1 cellular context compared by ENCODE assay signal in the genomic region with DNA sequence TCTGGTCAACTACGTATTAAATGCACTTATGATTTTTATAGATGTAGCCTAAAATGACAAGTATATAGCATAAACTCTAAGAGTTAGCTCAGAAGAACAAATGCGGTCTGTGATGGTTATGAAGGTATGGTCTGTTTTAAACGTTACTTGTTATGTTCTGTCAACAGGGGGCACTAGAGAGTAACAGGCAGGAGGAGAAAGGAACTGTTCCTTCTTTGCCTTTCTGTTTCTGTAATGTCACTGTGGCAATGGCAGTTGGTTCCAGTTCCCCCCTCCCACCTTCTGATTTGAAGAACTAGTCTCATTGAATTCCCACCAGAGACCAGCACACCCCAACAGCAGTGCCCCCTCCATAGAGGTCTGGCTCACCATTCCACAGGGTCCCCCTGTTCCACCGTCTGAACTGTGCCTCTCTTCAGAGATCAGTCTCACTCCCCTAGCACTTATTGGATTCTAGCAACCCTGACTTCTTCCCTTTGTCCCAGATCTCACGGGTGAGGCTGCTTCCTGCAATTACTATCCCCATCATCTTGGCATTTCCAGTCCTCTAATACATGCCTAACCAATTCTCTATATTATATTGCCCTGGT.
TF ChIP-seq lines count a peak whose summit lies in the region.

No MANE protein-coding gene starts in this region.

TF ChIP-seq in H1, 55 proteins besides CTCF, POLR2A, EP300 and RAD21:
- no peak for TF ChIP-seq YY1 (IDR thresholded peaks at IDR 0.05; ENCODE audit: low read depth, low read length)
- TF ChIP-seq CHD2 (IDR thresholded peaks at IDR 0.05; ENCODE audit: low read length), result no peak
- TF ChIP-seq SP2 (IDR thresholded peaks at IDR 0.05; ENCODE audit: low read length), result no peak
- TF ChIP-seq FOSL1 (IDR thresholded peaks at IDR 0.05; ENCODE audit: insufficient read depth, low read depth, low read length), result no peak
- no peak for TF ChIP-seq SP1 (IDR thresholded peaks at IDR 0.05; ENCODE audit: low read depth, low read length)
- TF ChIP-seq POU5F1 (IDR thresholded peaks at IDR 0.05; ENCODE audit: low read depth, low read length), result no peak
- no peak for TF ChIP-seq NANOG (IDR thresholded peaks at IDR 0.05; ENCODE audit: insufficient read depth, low read depth, low read length, poor library complexity, severe bottlenecking)
- TF ChIP-seq, protein P1, sequence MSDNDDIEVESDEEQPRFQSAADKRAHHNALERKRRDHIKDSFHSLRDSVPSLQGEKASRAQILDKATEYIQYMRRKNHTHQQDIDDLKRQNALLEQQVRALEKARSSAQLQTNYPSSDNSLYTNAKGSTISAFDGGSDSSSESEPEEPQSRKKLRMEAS (IDR thresholded peaks at IDR 0.05), result no peak
- no peak for TF ChIP-seq ATF3 (IDR thresholded peaks at IDR 0.05; ENCODE audit: insufficient read depth, low read depth, low read length)
- TF ChIP-seq GTF2F1 (IDR thresholded peaks at IDR 0.05; ENCODE audit: borderline replicate concordance, low read depth, low read length), result no peak
- TF ChIP-seq BCL11A (IDR thresholded peaks at IDR 0.05; ENCODE audit: low read depth in 2 of 2, low read length in 2 of 2), result no peak
- no peak for TF ChIP-seq KDM4A (IDR thresholded peaks at IDR 0.05; ENCODE audit: low read depth, low read length, severe bottlenecking)
- no peak for TF ChIP-seq SUZ12 (IDR thresholded peaks at IDR 0.05; ENCODE audit: low read length)
